2 cellular contexts compared by ENCODE assay signal in genomic region chr16:74743045-74743667, GRCh38.
TF ChIP-seq lines count a peak whose summit lies in the region.

No MANE protein-coding gene starts in this region.

TF ChIP-seq in IMR-90, 13 proteins besides CTCF, POLR2A, EP300 and RAD21:
- no peak for TF ChIP-seq ELK1 (IDR thresholded peaks at IDR 0.05; ENCODE audit: borderline replicate concordance, low read depth, low read length)
- TF ChIP-seq NFE2L2 (IDR thresholded peaks at IDR 0.05; ENCODE audit: low read depth, low read length) = no peak

TF ChIP-seq in HepG2, 621 proteins besides CTCF, POLR2A, EP300 and RAD21:
- no peak for TF ChIP-seq NR1H2 (CRISPR knock-in tag; IDR thresholded peaks at IDR 0.05; ENCODE audit: borderline replicate concordance, low read depth)
- TF ChIP-seq HDAC2 (CRISPR knock-in tag; IDR thresholded peaks at IDR 0.05) = no peak
- TF ChIP-seq CREBL2 (CRISPR knock-in tag; IDR thresholded peaks at IDR 0.05; ENCODE audit: borderline replicate concordance) = no peak
- no peak for TF ChIP-seq ZFP36L1 (CRISPR knock-in tag; IDR thresholded peaks at IDR 0.05)
- no peak for TF ChIP-seq KLF15 (CRISPR knock-in tag; IDR thresholded peaks at IDR 0.05; ENCODE audit: borderline replicate concordance)
- no peak for TF ChIP-seq MBD4 (IDR thresholded peaks at IDR 0.05; ENCODE audit: borderline replicate concordance, low read length)
- TF ChIP-seq CBX5 (CRISPR knock-in tag; IDR thresholded peaks at IDR 0.05; ENCODE audit: borderline replicate concordance) = no peak
- TF ChIP-seq ZNF337 (CRISPR knock-in tag; IDR thresholded peaks at IDR 0.05; ENCODE audit: borderline replicate concordance, low read depth) = no peak
- TF ChIP-seq ZNF317 (CRISPR knock-in tag; IDR thresholded peaks at IDR 0.05) = no peak
- no peak for TF ChIP-seq ZNF619 (CRISPR knock-in tag; IDR thresholded peaks at IDR 0.05)
